8 cellular contexts compared by ENCODE assay signal in genomic region chr3:125052671-125053303, GRCh38. TPM values are rescaled to one million over a fixed set of nuclear protein-coding genes. Genes with fewer than 3 reads are reported as not detected.
DNase-seq lines count a peak whose midpoint lies in the region; ATAC-seq and TF ChIP-seq lines count a peak whose summit lies in the region.

No MANE protein-coding gene starts in this region.

- H3K9me3 ChIP-seq in IMR-90 (ENCODE audit: control insufficient read depth, insufficient read depth, low read length), result no peaks in the 10 kb centered on the region
- no peaks in the 10 kb centered on the region for H3K9me3 ChIP-seq in mammary epithelial cell (replicated peaks; ENCODE audit: insufficient read depth, low read length)
- H3K9me3 ChIP-seq in muscle layer of colon (ENCODE audit: low read length), result no peaks in the 10 kb centered on the region

- H4K20me1 ChIP-seq in IMR-90 (ENCODE audit: insufficient read depth, low read length), result peaks cover 62% of the 10 kb centered on the region
- H4K20me1 ChIP-seq in mammary epithelial cell (ENCODE audit: insufficient read depth, low read length), result no peaks in the 10 kb centered on the region

- POLR2A ChIA-PET in IMR-90 (lab: Charles Lee; ENCODE audit: unreplicated experiment), result interaction anchor here (1.1 kb wide), 1 partner anchor 57 kb away, joined by 3 read pairs; no protein-coding TSS in a partner anchor

- intact Hi-C loops in IMR-90 (cut with micrococcal nuclease), result loop anchor here (1.0 to 5.0 kb wide), 4 partner anchors 75 to 535 kb away; no protein-coding TSS in a partner anchor
- intact Hi-C loops in mammary epithelial cell (cut with micrococcal nuclease), result no loop called here

- H3K4me2 ChIP-seq in IMR-90 (ENCODE audit: low read depth, low read length) (peak overlapping the region; percentile 95), mammary epithelial cell (ENCODE audit: insufficient read depth, low read depth, low read length) (peak overlapping the region; percentile 72)

- peak overlapping the region; percentile 54 for H4K5ac ChIP-seq in IMR-90 (ENCODE audit: low read depth, low read length)

- TF ChIP-seq RAD21 in IMR-90 (IDR thresholded peaks at IDR 0.05; ENCODE audit: low read length), result no peak

- H3K9me1 ChIP-seq in IMR-90 (ENCODE audit: insufficient read depth, low read length), result peaks cover 38% of the 10 kb centered on the region

- CTCF ChIA-PET in IMR-90 (lab: Yijun Ruan, JAX) (interaction anchor here (0.9 to 1.0 kb wide), 2 partner anchors 57 to 142 kb away, joined by 3 to 4 read pairs; no protein-coding TSS in a partner anchor), mammary epithelial cell (lab: Charles Lee; ENCODE audit: low non-redundant PET) (interaction anchor here (0.6 kb wide), 2 partner anchors 15 to 391 kb away, joined by 3 read pairs; no protein-coding TSS in a partner anchor)

- peak overlapping the region; percentile 88 for H2AK9ac ChIP-seq in IMR-90 (replicated peaks; ENCODE audit: low read depth, low read length, poor library complexity)

- H2BK120ac ChIP-seq in IMR-90 (ENCODE audit: low read depth, low read length), result peak overlapping the region; percentile 62

- peaks cover 30% of the 10 kb centered on the region for H3K4me1 ChIP-seq in IMR-90 (ENCODE audit: control insufficient read depth, insufficient read depth, low read length)
- H3K4me1 ChIP-seq in mammary epithelial cell (ENCODE audit: insufficient read depth, low read length), result peaks cover 71% of the 10 kb centered on the region
- H3K4me1 ChIP-seq in muscle layer of colon (ENCODE audit: insufficient read depth, low read length), result peaks cover 78% of the 10 kb centered on the region

- peak overlapping the region; percentile 95 for H2BK5ac ChIP-seq in IMR-90 (ENCODE audit: low read depth, low read length, poor library complexity, severe bottlenecking)

- peak overlapping the region; percentile 74 for H2BK20ac ChIP-seq in IMR-90 (ENCODE audit: low read depth, low read length)

- H3K36me3 ChIP-seq in IMR-90 (ENCODE audit: control insufficient read depth, insufficient read depth, low read length) (peaks cover 26% of the 10 kb centered on the region), mammary epithelial cell (ENCODE audit: insufficient read depth, low read length) (no peaks in the 10 kb centered on the region), muscle layer of colon (ENCODE audit: insufficient read depth, low read length) (no peaks in the 10 kb centered on the region)

- 7% methylated on average over 3 of the region's 6 CpGs; no CpG with 5 or more reads in 1 of the 2 experiments for WGBS in IMR-90 (ENCODE audit: extremely low coverage in 2 of 2, insufficient read length in 1 of 2), 2 experiments
- WGBS in mammary epithelial cell (ENCODE audit: low coverage, missing lambda C conversion rate), result 19% methylated on average over 6 of the region's 6 CpGs

- TF ChIP-seq POLR2A in IMR-90 (IDR thresholded peaks at IDR 0.05; ENCODE audit: low read depth, low read length), result no peak; the same call in 1 of the 2 replicates

- in situ Hi-C loops in IMR-90 (cut with MboI; ENCODE audit: low sequenced_read_pairs) (no loop called here), mammary epithelial cell (cut with MboI; ENCODE audit: low sequenced_read_pairs in 2 of 2) (no loop called here)

- H3K79me2 ChIP-seq in mammary epithelial cell (ENCODE audit: insufficient read depth, low read length), result peaks cover 55% of the 10 kb centered on the region

- peak overlapping the region; percentile 29 for H2AFZ ChIP-seq in IMR-90 (replicated peaks; ENCODE audit: low read length, poor library complexity)
- H2AFZ ChIP-seq in mammary epithelial cell (ENCODE audit: low read depth, low read length), result peak overlapping the region; percentile 17

- dilution Hi-C loops in IMR-90 (cut with HindIII; ENCODE audit: low sequenced_read_pairs, unreplicated experiment), result no loop called here
- dilution Hi-C loops in mammary epithelial cell (cut with HindIII; ENCODE audit: low sequenced_read_pairs), result loop anchor here (5.0 kb wide), 1 partner anchor 90 kb away; no protein-coding TSS in a partner anchor

- H3K14ac ChIP-seq in IMR-90 (replicated peaks; ENCODE audit: low read depth, low read length), result peak overlapping the region; percentile 71

- H2BK15ac ChIP-seq in IMR-90 (ENCODE audit: low read depth, low read length), result peak overlapping the region; percentile 78; the same call in 1 of the 3 replicates

- H4K8ac ChIP-seq in IMR-90 (ENCODE audit: low read depth in 2 of 2, low read length in 2 of 2), result peak overlapping the region; percentile 37 to 59; a peak in 3 of 4 replicates

- DNase-seq in D341Med (ENCODE audit: low spot score) (peak; percentile 47), IMR-90 (peak; percentile 92), mammary epithelial cell (peak; percentile 40), HT-29 (ENCODE audit: low spot score) (no peak), iPS-NIHi7 (ENCODE audit: extremely low spot score) (no peak)

- peak overlapping the region; percentile 50 for H3K23ac ChIP-seq in IMR-90 (ENCODE audit: low read depth, low read length)

- H3K9ac ChIP-seq in IMR-90 (ENCODE audit: low read depth, low read length) (peak overlapping the region; percentile 94), mammary epithelial cell (ENCODE audit: insufficient read depth, low read length) (no peak overlapping the region), muscle layer of colon (ENCODE audit: low read length) (peak overlapping the region; percentile 24)

- peak overlapping the region; percentile 58 for H3K4ac ChIP-seq in IMR-90 (ENCODE audit: low read depth, low read length)

- H3K79me1 ChIP-seq in IMR-90 (ENCODE audit: low read depth in 1 of 2, low read length in 2 of 2), result peaks cover 30 to 69% of the 10 kb centered on the region in 2 experiments

- H3K56ac ChIP-seq in IMR-90 (ENCODE audit: extremely low read depth, insufficient read depth, low read length), result peak overlapping the region; percentile 41

- H3K27me3 ChIP-seq in IMR-90 (ENCODE audit: control insufficient read depth, insufficient read depth, low read length), result no peaks in the 10 kb centered on the region
- H3K27me3 ChIP-seq in mammary epithelial cell (ENCODE audit: insufficient read depth, low read length), result no peaks in the 10 kb centered on the region
- no peaks in the 10 kb centered on the region for H3K27me3 ChIP-seq in muscle layer of colon (ENCODE audit: control insufficient read depth in 1 of 2, insufficient read depth in 2 of 2, low read length in 2 of 2)

- peak overlapping the region; percentile 77 for H4K91ac ChIP-seq in IMR-90 (ENCODE audit: insufficient read depth, low read depth, low read length)

- peak overlapping the region; percentile 73 for H3K18ac ChIP-seq in IMR-90 (ENCODE audit: low read depth, low read length)

- peak; percentile 28 for ATAC-seq in IMR-90 (ENCODE audit: low read depth)
- ATAC-seq in GM21526 (IDR thresholded peaks at IDR 0.05; ENCODE audit: low FRiP score, unreplicated experiment), result no peak
- no peak for ATAC-seq in HG02678 (IDR thresholded peaks at IDR 0.05; ENCODE audit: unreplicated experiment)

- H3K27ac ChIP-seq in IMR-90 (ENCODE audit: insufficient read depth, low read length) (peak overlapping the region; percentile 94), mammary epithelial cell (ENCODE audit: insufficient read depth, low read depth, low read length) (peak overlapping the region; percentile 14), muscle layer of colon (ENCODE audit: low read depth, low read length) (peak overlapping the region; percentile 95)

- H2AK5ac ChIP-seq in IMR-90 (ENCODE audit: low read depth, low read length), result peak overlapping the region; percentile 28

- BruUV-seq in IMR-90 (replicated peaks; lab: Mats Ljungman, UMichigan) (no TSS peak), mammary epithelial cell (replicated peaks; lab: Mats Ljungman, UMichigan) (no TSS peak)

- H3K4me3 ChIP-seq in IMR-90 (ENCODE audit: insufficient read depth, low read depth, low read length) (peak overlapping the region; percentile 33), mammary epithelial cell (replicated peaks in 1 of 3; ENCODE audit: insufficient read depth in 1 of 3, low read depth in 2 of 3, low read length in 3 of 3) (peak overlapping the region in 1 of 3 experiments; percentile 25), muscle layer of colon (ENCODE audit: low read depth in 1 of 2, low read length in 2 of 2) (peak overlapping the region; percentile 18 to 54)

- TF ChIP-seq CTCF in IMR-90 (conservative IDR thresholded peaks at IDR 0.05; ENCODE audit: low read depth, low read length) (no peak), mammary epithelial cell (conservative IDR thresholded peaks at IDR 0.05 in 1 of 2, IDR thresholded peaks at IDR 0.05 in 1 of 2; ENCODE audit: extremely low read depth in 1 of 2, insufficient read depth in 1 of 2, low read depth in 1 of 2, low read length in 2 of 2) (no peak)

TF ChIP-seq in IMR-90, 13 proteins besides CTCF, POLR2A, EP300 and RAD21:
- TF ChIP-seq MAFK (IDR thresholded peaks at IDR 0.05; ENCODE audit: low read depth, low read length) (peak; percentile 38; the same call in 1 of the 2 replicates), NFE2L2 (IDR thresholded peaks at IDR 0.05; ENCODE audit: low read depth, low read length) (no peak), CHD1 (IDR thresholded peaks at IDR 0.05; ENCODE audit: low read depth, low read length) (no peak; the same call in none of the 2 replicates), MXI1 (IDR thresholded peaks at IDR 0.05; ENCODE audit: borderline replicate concordance, low read depth, low read length) (peak; percentile 53; the same call in 1 of the 2 replicates), FOS (IDR thresholded peaks at IDR 0.05; ENCODE audit: low read depth, low read length) (no peak), RCOR1 (IDR thresholded peaks at IDR 0.05; ENCODE audit: insufficient replicate concordance, low read length) (peak; percentile 30)

RNA-seq across cellular contexts. Expression of gene HEG1, which starts 3.0 kb away (rescaled TPM):
- total RNA-seq in IMR-90 (2012; rRNA removed), result 23.9 and 25.6 TPM in 2 replicates
- 36.3 and 43.4 TPM in 2 replicates for polyA plus RNA-seq in IMR-90 (2012; rRNA removed)
- polyA plus RNA-seq in IMR-90 (2012; cell fraction: cytosol; rRNA removed), result 26.1 and 37.9 TPM in 2 replicates
- polyA plus RNA-seq in IMR-90 (2012; cell fraction: nucleus; rRNA removed; ENCODE audit: low replicate concordance), result 30.7 and 53.5 TPM in 2 replicates
- 10 to 100 TPM; 24.8 to 33.8 TPM for total RNA-seq in mammary epithelial cell
- 19.8 TPM for polyA plus RNA-seq in mammary epithelial cell
- 106 TPM for polyA minus RNA-seq in mammary epithelial cell
- 0.33 and 2.2 TPM in 2 replicates for total RNA-seq in HT-29 (2014; rRNA removed; shearing (Covaris generic))

Comparison
In these comparisons a context has a peak if more than half of its experiments do, and no peak if none do; other contexts are left out.
1. DNase-seq: peak in D341Med (single experiment), IMR-90 (single experiment) and mammary epithelial cell (single experiment); none in HT-29 (single experiment) and iPS-NIHi7 (single experiment).
2. H3K27ac ChIP-seq: peak in every context shown above with its lines; median percentile 95 in muscle layer of colon; 94 in IMR-90; 14 in mammary epithelial cell.